In the genomic region with DNA sequence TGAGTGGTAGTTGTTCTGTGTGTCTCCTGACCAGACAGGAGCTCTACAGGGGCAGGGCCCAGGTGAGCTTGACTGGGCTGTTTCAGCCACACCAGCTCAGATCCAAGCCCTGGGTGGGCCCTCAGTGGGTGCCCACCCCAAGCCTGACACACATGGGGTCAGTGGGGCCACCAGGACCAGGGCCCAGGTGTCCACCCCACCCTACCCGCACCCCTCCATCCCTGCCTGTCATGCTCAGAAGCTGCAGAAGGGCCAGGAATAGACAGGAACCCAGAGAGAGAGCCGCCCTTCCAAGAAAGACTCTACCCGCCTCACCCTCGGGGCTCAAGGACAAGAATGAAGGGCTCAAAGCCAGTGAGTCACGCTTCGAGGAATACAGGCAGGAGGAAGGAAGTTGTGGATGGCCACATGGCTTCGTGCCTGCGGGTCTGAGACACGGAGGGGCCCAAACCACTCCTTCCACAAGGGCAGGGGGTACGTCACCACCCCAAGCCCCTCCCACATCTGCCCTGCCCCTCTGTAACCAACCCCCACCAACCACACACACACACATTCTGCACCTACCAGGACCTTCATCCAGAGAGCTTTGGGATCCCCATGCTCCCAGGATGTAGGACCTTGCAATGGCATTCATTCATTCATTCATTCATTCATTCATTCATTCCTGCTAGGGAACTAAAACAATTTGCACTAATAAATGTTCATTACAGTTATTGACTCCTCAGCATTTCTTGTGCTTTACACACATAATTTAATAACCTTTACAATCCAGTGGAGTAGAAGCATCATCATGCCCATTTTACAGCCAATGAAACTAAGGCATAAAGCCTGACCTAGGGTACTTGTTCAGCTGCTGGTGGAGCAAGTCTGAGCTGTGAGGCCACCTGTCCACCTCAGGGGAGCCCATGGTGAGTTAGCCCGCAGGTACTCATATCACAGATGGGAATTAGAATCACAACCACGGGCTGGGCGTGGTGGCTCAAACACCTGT, we compare ENCODE assay signal across 8 cellular contexts. TPM values are rescaled to one million over a fixed set of nuclear protein-coding genes. Genes with fewer than 3 reads are reported as not detected.
DNase-seq lines count a peak whose midpoint lies in the region; TF ChIP-seq lines count a peak whose summit lies in the region.

No MANE protein-coding gene starts in this region.

- H3K4me1 ChIP-seq in BLaER1: peaks cover 90% of the 10 kb centered on the region
- peaks cover 3 to 19% of the 10 kb centered on the region in 2 donors for H3K4me1 ChIP-seq in uterus

- peak overlapping the region; percentile 24 for H3K4me3 Mint-ChIP-seq in osteocyte (ENCODE audit: unreplicated experiment)

- H3K4me3 ChIP-seq in BLaER1: peak overlapping the region; percentile 44
- no peak overlapping the region for H3K4me3 ChIP-seq in fibroblast of mammary gland (ENCODE audit: control insufficient read depth, low read depth, low read length)
- no peak overlapping the region for H3K4me3 ChIP-seq in uterus

- H3K4me2 ChIP-seq in BLaER1: peak overlapping the region; percentile 89

- H4K20me1 ChIP-seq in BLaER1: peaks cover 45% of the 10 kb centered on the region

- intact Hi-C loops in uterus (cut with DNase I; ENCODE audit: low total_unique reads): no loop called here

- peak overlapping the region; percentile 59 for H3K9ac ChIP-seq in BLaER1

- TF ChIP-seq CTCF in fibroblast of mammary gland (conservative IDR thresholded peaks at IDR 0.05; ENCODE audit: control insufficient read depth, insufficient read depth, low read depth, low read length): no peak
- no peak for TF ChIP-seq CTCF in osteocyte (IDR thresholded peaks at IDR 0.05)
- TF ChIP-seq CTCF in uterus (IDR thresholded peaks at IDR 0.05): no peak

- peaks cover 83% of the 10 kb centered on the region for H3K4me1 Mint-ChIP-seq in osteocyte (ENCODE audit: unreplicated experiment)

- peaks cover 11% of the 10 kb centered on the region for H3K36me3 Mint-ChIP-seq in osteocyte (ENCODE audit: unreplicated experiment)

- H3K27ac Mint-ChIP-seq in osteocyte (ENCODE audit: unreplicated experiment): peak overlapping the region; percentile 92

- no peaks in the 10 kb centered on the region for H3K27me3 Mint-ChIP-seq in osteocyte (ENCODE audit: unreplicated experiment)

- H3K36me3 ChIP-seq in BLaER1 (0 out of 2 replicates have a peak, but pooled peaks cover 9% of the 10 kb centered on the region), uterus (no peaks in the 10 kb centered on the region)

- DNase-seq in NCI-H460 (ENCODE audit: extremely low read depth, low read depth) (peak; percentile 86), activated T-cell treated with anti-CD3 and anti-CD28 coated beads for 4 hours (peak; percentile 45), fibroblast of mammary gland (ENCODE audit: low read depth) (peak; percentile 95), osteocyte (ENCODE audit: extremely low spot score, unreplicated experiment) (peak; percentile 92), uterus (peak; percentile 51 to 67), NCI-H345 (lab: John Stamatoyannopoulos, UW) (no peak), NCI-H146 treated with DMSO at 0.1 percent for 48 hours (lab: John Stamatoyannopoulos, UW; ENCODE audit: unreplicated experiment) (no peak)

- TF ChIP-seq POLR2A in uterus (IDR thresholded peaks at IDR 0.05): no peak

- H3K27me3 ChIP-seq in BLaER1 (no peaks in the 10 kb centered on the region), uterus (no peaks in the 10 kb centered on the region)

- H3K27ac ChIP-seq in BLaER1 (peak overlapping the region; percentile 71), uterus (peak overlapping the region; percentile 11 to 68)

- no peaks in the 10 kb centered on the region for H3K9me3 Mint-ChIP-seq in osteocyte (ENCODE audit: unreplicated experiment)

- no peaks in the 10 kb centered on the region for H3K9me3 ChIP-seq in BLaER1
- no peaks in the 10 kb centered on the region for H3K9me3 ChIP-seq in uterus

RNA-seq across cellular contexts. Expression of a gene that starts 56.0 kb away (rescaled TPM):
- 8.4 and 10.2 TPM in 2 replicates for total RNA-seq in NCI-H460 (2014; rRNA removed; shearing (Covaris generic))
- polyA plus RNA-seq in NCI-H460 (2014; cell fraction: nucleus; rRNA removed): 9.6 and 13.3 TPM in 2 replicates
- total RNA-seq in osteocyte: 44.9 and 46.5 TPM in 2 replicates
- 100 to 1,000 TPM in 2 of 4 donors, 10 to 100 TPM in 2; 46.6 to 147 (median 99.5) TPM for total RNA-seq in uterus

Comparison
In these comparisons a context has a peak if more than half of its experiments do, and no peak if none do; other contexts are left out.
1. DNase-seq: peak in NCI-H460 (single experiment), activated T-cell treated with anti-CD3 and anti-CD28 coated beads for 4 hours (single experiment), fibroblast of mammary gland (single experiment), osteocyte (single experiment) and uterus (2 of 2); none in NCI-H345 (single experiment) and NCI-H146 treated with DMSO at 0.1 percent for 48 hours (single experiment).